ENCODE assay signal across 11 cellular contexts in the genomic region with DNA sequence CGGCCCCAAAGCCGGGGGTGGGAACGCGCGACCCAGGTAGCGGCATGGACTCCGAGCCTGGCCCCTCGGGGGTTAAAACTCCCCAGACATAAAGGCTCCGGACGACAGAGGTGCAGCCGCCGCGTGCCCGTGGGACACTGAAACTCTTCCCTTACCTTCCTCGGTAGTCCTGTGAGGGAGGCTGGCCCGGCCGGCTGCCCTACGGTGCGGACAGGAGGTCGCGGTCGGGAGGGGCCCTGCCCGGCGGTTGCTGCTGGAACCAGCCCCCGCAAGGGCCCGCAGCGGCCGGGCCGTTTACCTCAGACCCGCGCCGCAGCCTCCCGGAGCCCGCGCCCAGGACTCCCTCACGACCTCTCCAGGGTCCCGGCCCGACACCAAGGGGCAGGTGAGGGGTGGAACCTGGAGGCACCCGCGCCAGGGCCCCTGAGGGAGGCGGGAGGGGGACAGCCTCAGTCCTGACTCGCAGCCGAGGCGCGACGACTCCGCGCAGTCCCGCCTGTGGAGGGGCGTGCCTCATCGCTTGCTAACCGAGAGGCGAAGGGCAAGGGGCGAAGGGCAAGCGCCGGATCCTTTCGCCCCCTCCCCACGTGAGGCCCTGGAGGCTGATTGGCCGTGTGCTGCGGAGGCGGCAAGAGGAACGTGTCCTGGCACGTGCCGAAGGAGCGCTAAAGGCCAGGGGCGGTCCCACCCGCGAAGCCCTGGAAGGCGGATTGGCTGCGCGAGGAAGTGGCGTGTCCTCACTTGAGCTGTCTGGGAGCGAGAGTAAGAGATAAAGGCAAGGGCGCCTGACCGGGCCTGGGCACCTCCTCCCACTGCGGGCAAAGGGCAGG. TPM values are rescaled to one million over a fixed set of nuclear protein-coding genes. Genes with fewer than 3 reads are reported as not detected.
DNase-seq lines count a peak whose midpoint lies in the region; ATAC-seq, FAIRE-seq and TF ChIP-seq lines count a peak whose summit lies in the region.
"Had no signal": no experiment of that assay in that cellular context is flagged by ENCODE, and none has a peak within 500 bp of the region (broad histone marks: within the 10 kb centered on the region; RNA-seq: fewer than 3 reads in every experiment).

A gene (plus strand): TSS at position 798 of the 830 bp plus-strand sequence. CDS start 72 bp downstream, outside the sequence.

- H3K27ac Mint-ChIP-seq in endodermal cell: no peak within 1 kb of the TSS

- H3K9ac ChIP-seq in endodermal cell (ENCODE audit: extremely low read depth, low read length, poor library complexity, severe bottlenecking): no peak within 1 kb of the TSS

- intact Hi-C loops in left lung (cut with DNase I): no loop called here

- H3K27me3 ChIP-seq in endodermal cell (ENCODE audit: control insufficient read depth, insufficient read depth, low read length, poor library complexity, severe bottlenecking) (peaks cover 76% of the 10 kb centered on the region), left lung (peaks cover 15 to 25% of the 10 kb centered on the region in 2 donors), small intestine (ENCODE audit: control insufficient read depth in 2 of 2, insufficient read depth in 2 of 2, low read length in 2 of 2) (peaks cover 0 to 9% of the 10 kb centered on the region in 2 donors), HAP-1 (ENCODE audit: low read depth) (no peaks in the 10 kb centered on the region; the same call in 1 of the 2 replicates)

- peak within 1 kb of the TSS; percentile 17 for H3K4me3 ChIP-seq in HFF-Myc (replicated peaks; ENCODE audit: low read depth, low read length)
- no peak within 1 kb of the TSS for H3K4me3 ChIP-seq in endodermal cell (ENCODE audit: low read length)
- peak within 1 kb of the TSS; percentile 2 to 18 for H3K4me3 ChIP-seq in left lung
- peak within 1 kb of the TSS in 1 of 2 donors; percentile 66 for H3K4me3 ChIP-seq in small intestine (ENCODE audit: low read depth in 1 of 2, low read length in 2 of 2)
- H3K4me3 ChIP-seq in HAP-1: no peak within 1 kb of the TSS
- H3K4me3 ChIP-seq: lung had no signal

- peaks cover 7% of the 10 kb centered on the region for H3K9me3 Mint-ChIP-seq in endodermal cell

- ATAC-seq in left lung (peak; percentile 53), GM18511 (IDR thresholded peaks at IDR 0.05; ENCODE audit: unreplicated experiment) (no peak)

- H3K4me1 ChIP-seq in endodermal cell (ENCODE audit: control insufficient read depth, insufficient read depth, low read length) (no peaks in the 10 kb centered on the region), left lung (peaks cover 0 to 30% of the 10 kb centered on the region in 2 donors), small intestine (ENCODE audit: control insufficient read depth in 2 of 2, insufficient read depth in 1 of 2, low read depth in 1 of 2, low read length in 1 of 2) (no peaks in the 10 kb centered on the region), HAP-1 (no peaks in the 10 kb centered on the region)

- no peaks in the 10 kb centered on the region for H3K36me3 Mint-ChIP-seq in endodermal cell (ENCODE audit: low read depth)

- H3K27ac ChIP-seq in endodermal cell (ENCODE audit: low read depth, low read length) (no peak within 1 kb of the TSS), left lung (no peak within 1 kb of the TSS), small intestine (ENCODE audit: low read depth in 1 of 2, low read length in 1 of 2) (peak within 1 kb of the TSS in 1 of 2 donors; percentile 66)

- DNase-seq in HFF-Myc (ENCODE audit: extremely low read depth, low read depth) (no peak), endodermal cell (peak; percentile 68), left lung (peak in 1 of 2 donors; percentile 80), small intestine (peak; percentile 68), HAP-1 (ENCODE audit: low spot score in 2 of 2) (no peak), NCI-H2107 (lab: John Stamatoyannopoulos, UW) (no peak), GM12891 (ENCODE audit: insufficient read length, low spot score) (no peak)
- DNase-seq: SHP77 had no signal

- H3K27me3 Mint-ChIP-seq in endodermal cell (ENCODE audit: insufficient read depth): peaks cover 88% of the 10 kb centered on the region

- FAIRE-seq in small intestine (lab: Jason Lieb, UNC) (no peak), GM12891 (lab: Jason Lieb, UNC) (no peak)
- FAIRE-seq: TTC549 had no signal

- H3K4me3 Mint-ChIP-seq in endodermal cell: peak within 1 kb of the TSS; percentile 44

- in situ Hi-C loops in HAP-1 (cut with MboI; ENCODE audit: low sequenced_read_pairs): no loop called here

- 50 to 61% methylated on average over 38 to 76 of the region's 76 CpGs for WGBS in endodermal cell (ENCODE audit: insufficient coverage in 1 of 2, insufficient read length in 1 of 2), 2 experiments
- WGBS in small intestine, 3 donors: 21 to 31% (median 31%) methylated on average over 57 to 76 of the region's 76 CpGs

- no peaks in the 10 kb centered on the region for H3K36me3 ChIP-seq in endodermal cell (ENCODE audit: control insufficient read depth, insufficient read depth, low read length)
- H3K36me3 ChIP-seq in left lung: no peaks in the 10 kb centered on the region
- H3K36me3 ChIP-seq in small intestine (ENCODE audit: control insufficient read depth in 2 of 2, insufficient read depth in 2 of 2, low read length in 2 of 2): no peaks in the 10 kb centered on the region
- no peaks in the 10 kb centered on the region for H3K36me3 ChIP-seq in HAP-1 (replicated peaks)

- H3K9me3 ChIP-seq in endodermal cell (ENCODE audit: control insufficient read depth, low read length): no peaks in the 10 kb centered on the region
- H3K9me3 ChIP-seq in left lung: no peaks in the 10 kb centered on the region
- peaks cover 1% of the 10 kb centered on the region for H3K9me3 ChIP-seq in small intestine (ENCODE audit: control insufficient read depth, low read depth)
- H3K9me3 ChIP-seq in HAP-1: no peaks in the 10 kb centered on the region

- no peak for TF ChIP-seq POLR2A in GM12891 (IDR thresholded peaks at IDR 0.05; ENCODE audit: low read depth, low read length)

- TF ChIP-seq CTCF in HFF-Myc (IDR thresholded peaks at IDR 0.05; ENCODE audit: low read depth, low read length, missing control alignments) (no peak), endodermal cell (conservative IDR thresholded peaks at IDR 0.05) (no peak), left lung (IDR thresholded peaks at IDR 0.05) (no peak)

- H3K4me1 Mint-ChIP-seq in endodermal cell: peaks cover 17% of the 10 kb centered on the region

TF ChIP-seq in GM12891, 5 proteins besides CTCF, POLR2A, EP300 and RAD21:
- TF ChIP-seq SPI1 (IDR thresholded peaks at IDR 0.05; ENCODE audit: low read depth, low read length): no peak
- no peak for TF ChIP-seq TAF1 (IDR thresholded peaks at IDR 0.05; ENCODE audit: low read depth, low read length)
- TF ChIP-seq PAX5 (IDR thresholded peaks at IDR 0.05; ENCODE audit: insufficient read depth, low read length, severe bottlenecking): no peak
- TF ChIP-seq POLR2AphosphoS5 (IDR thresholded peaks at IDR 0.05; ENCODE audit: low read depth, low read length): no peak

RNA-seq across cellular contexts. Expression of the gene that starts here (rescaled TPM):
- under 1 TPM in 1 of 2 donors, not detected in 1; 0.40 TPM for total RNA-seq in endodermal cell
- polyA plus RNA-seq in endodermal cell (2013, experiment 1 of 2): 0.14 TPM
- 0.33 TPM for polyA plus RNA-seq in endodermal cell (2013, experiment 2 of 2)
- 1 to 10 TPM in 1 of 2 donors, under 1 TPM in 1; 0.50 to 2.2 TPM for total RNA-seq in left lung
- 1 to 10 TPM in 2 of 3 donors, under 1 TPM in 1; 0.12 to 4.3 (median 1.8) TPM for polyA plus RNA-seq in small intestine
- polyA plus RNA-seq in GM12891 (2012; ENCODE audit: low read depth, missing spikeins): 7.6 TPM

Comparison
In these comparisons a context has a peak if more than half of its experiments do, and no peak if none do; other contexts are left out.
1. Peak in DNase-seq in endodermal cell; RNA of the gene not detected or under 1 TPM.
2. H3K4me3 ChIP-seq: peak in HFF-Myc (single experiment) and left lung (2 of 2); none in endodermal cell (single experiment) and HAP-1 (single experiment).